In genomic region chr10:23314835-23315239, GRCh38 we compare ENCODE assay signal across 8 cellular contexts. TPM values are rescaled to one million over a fixed set of nuclear protein-coding genes. Genes with fewer than 3 reads are reported as not detected.
DNase-seq lines count a peak whose midpoint lies in the region; ATAC-seq and TF ChIP-seq lines count a peak whose summit lies in the region.

No MANE protein-coding gene starts in this region.

- DNase-seq in activated T-cell treated with anti-CD3 and anti-CD28 coated beads for 1 hour (ENCODE audit: low read depth) (peak; percentile 36), amniotic epithelial cell (ENCODE audit: low read depth) (peak; percentile 85), right atrium auricular region (ENCODE audit: low spot score) (no peak), skeletal muscle cell (ENCODE audit: low read depth) (peak; percentile 66)
- DNase-seq in activated T-cell treated with anti-CD3 and anti-CD28 coated beads, Interleukin-2, amount 50 U/mL, for 1 hour: no peak

- no peaks in the 10 kb centered on the region for H3K9me3 ChIP-seq in OCI-LY3 (ENCODE audit: insufficient read depth, low read length)
- no peaks in the 10 kb centered on the region for H3K9me3 ChIP-seq in right atrium auricular region

- no peaks in the 10 kb centered on the region for H3K4me1 ChIP-seq in OCI-LY3 (ENCODE audit: low read length)
- H3K4me1 ChIP-seq in right atrium auricular region: no peaks in the 10 kb centered on the region

- no peak overlapping the region for H3K9ac ChIP-seq in OCI-LY3 (ENCODE audit: low read length)

- no peaks in the 10 kb centered on the region for H4K20me1 ChIP-seq in OCI-LY3 (ENCODE audit: insufficient read depth, low read length)

- H3K27me3 ChIP-seq in OCI-LY3 (ENCODE audit: low read depth, low read length) (no peaks in the 10 kb centered on the region), right atrium auricular region (no peaks in the 10 kb centered on the region)

- H2AFZ ChIP-seq in OCI-LY3 (ENCODE audit: low read depth, low read length): no peak overlapping the region

- H3K79me2 ChIP-seq in OCI-LY3 (ENCODE audit: low read length): no peaks in the 10 kb centered on the region

- no peak overlapping the region for H3K4me2 ChIP-seq in OCI-LY3 (ENCODE audit: low read length)

- TF ChIP-seq CTCF in OCI-LY3 (IDR thresholded peaks at IDR 0.05; ENCODE audit: low read depth, low read length): peak; percentile 68
- peak; percentile 49 to 84 for TF ChIP-seq CTCF in right atrium auricular region (IDR thresholded peaks at IDR 0.05)

- H3K27ac ChIP-seq in OCI-LY3 (ENCODE audit: low read length): no peak overlapping the region
- H3K27ac ChIP-seq in right atrium auricular region: no peak overlapping the region

- H3K36me3 ChIP-seq in OCI-LY3 (replicated peaks; ENCODE audit: low read depth, low read length) (no peaks in the 10 kb centered on the region), right atrium auricular region (no peaks in the 10 kb centered on the region)

- ATAC-seq in HG03354 (IDR thresholded peaks at IDR 0.05; ENCODE audit: poor library complexity, severe bottlenecking, unreplicated experiment) (peak; percentile 56), GM19467 (IDR thresholded peaks at IDR 0.05; ENCODE audit: unreplicated experiment) (no peak)

- H3K4me3 ChIP-seq in OCI-LY3 (ENCODE audit: low read length) (no peak overlapping the region), right atrium auricular region (no peak overlapping the region), skeletal muscle cell (ENCODE audit: low read depth, low read length) (no peak overlapping the region)

RNA-seq across cellular contexts. Expression of gene C10orf67, which starts 29.8 kb away (rescaled TPM):
- under 1 TPM; 0.16 to 0.44 TPM for total RNA-seq in right atrium auricular region

Comparison
In these comparisons a context has a peak if more than half of its experiments do, and no peak if none do; other contexts are left out.
1. DNase-seq: peak in activated T-cell treated with anti-CD3 and anti-CD28 coated beads for 1 hour (single experiment), amniotic epithelial cell (single experiment) and skeletal muscle cell (single experiment); none in activated T-cell treated with anti-CD3 and anti-CD28 coated beads, Interleukin-2, amount 50 U/mL, for 1 hour (single experiment) and right atrium auricular region (single experiment).